ENCODE assay signal across 8 cellular contexts in the genomic region with DNA sequence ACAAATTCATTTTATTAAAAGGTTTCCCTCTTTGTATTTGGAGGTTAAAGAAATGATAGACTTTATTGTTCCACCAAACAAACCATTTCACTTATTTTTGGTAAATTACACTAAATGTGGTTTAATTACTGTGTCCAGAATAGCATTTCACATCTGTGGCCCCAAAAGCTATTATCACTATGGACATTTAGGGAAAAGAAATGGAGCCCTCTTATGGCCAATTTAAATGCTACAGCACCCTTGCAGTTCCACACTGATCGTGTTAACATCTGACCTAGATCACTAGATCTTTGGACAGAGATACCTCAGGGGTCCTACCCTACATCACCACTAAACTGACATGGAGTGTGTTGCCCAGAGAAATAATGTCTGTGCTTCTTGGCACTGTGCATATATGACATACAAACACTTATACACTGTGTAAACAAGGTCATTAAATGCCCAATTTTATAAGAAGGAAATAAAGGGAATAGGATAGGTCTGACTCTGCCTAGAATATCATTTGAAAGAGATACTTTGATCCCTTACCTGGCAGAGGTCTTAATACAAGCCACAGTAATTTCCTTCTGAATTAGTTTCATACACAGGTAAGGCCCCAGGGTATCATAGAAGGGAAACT.
DNase-seq lines count a peak whose midpoint lies in the region; ATAC-seq, FAIRE-seq and TF ChIP-seq lines count a peak whose summit lies in the region.

No MANE protein-coding gene starts in this region.

- peaks cover 5% of the 10 kb centered on the region for H3K9me1 ChIP-seq in K562 (ENCODE audit: control insufficient read depth, insufficient read depth, low read length)

- TF ChIP-seq RAD21 in K562 (CRISPR knock-in tag; conservative IDR thresholded peaks at IDR 0.05 in 1 of 2, IDR thresholded peaks at IDR 0.05 in 1 of 2): peak; percentile 68 to 69

- POLR2A ChIA-PET in BJ (lab: Charles Lee): interaction anchor here (0.6 kb wide), 1 partner anchor 300 kb away, joined by 3 read pairs; no protein-coding TSS in a partner anchor
- POLR2A ChIA-PET in K562 (lab: Yijun Ruan, JAX): no interaction called here

- FAIRE-seq in K562 (lab: Jason Lieb, UNC): peak; percentile 79

- H3K4me1 ChIP-seq in K562 (replicated peaks in 1 of 2; ENCODE audit: control insufficient read depth in 2 of 2, insufficient read depth in 2 of 2, low read length in 2 of 2) (no peaks in the 10 kb centered on the region), left lung (no peaks in the 10 kb centered on the region)

- H4K20me1 ChIP-seq in K562 (replicated peaks; ENCODE audit: control insufficient read depth, insufficient read depth, low read length): no peaks in the 10 kb centered on the region

- TF ChIP-seq POLR2A in K562 (conservative IDR thresholded peaks at IDR 0.05): no peak

- peak; percentile 68 for TF ChIP-seq CTCF in BJ (IDR thresholded peaks at IDR 0.05; ENCODE audit: insufficient read depth, low read depth, low read length)
- peak; percentile 39 to 66 (median 62); a peak in 5 of 6 replicates for TF ChIP-seq CTCF in K562 (IDR thresholded peaks at IDR 0.05 in 2 of 3, conservative IDR thresholded peaks at IDR 0.05 in 1 of 3; ENCODE audit: insufficient read depth in 2 of 3, low read depth in 1 of 3, low read length in 3 of 3)
- peak; percentile 47 to 55 for TF ChIP-seq CTCF in left lung (IDR thresholded peaks at IDR 0.05)

- no peak for DNase-seq in BJ (ENCODE audit: low read depth)
- peak; percentile 6 for DNase-seq in NCI-H460 (ENCODE audit: extremely low read depth, low read depth)
- DNase-seq in K562 (ENCODE audit: extremely low read depth in 1 of 4, low spot score in 3 of 4): peak; percentile 23 to 39 (median 30)
- DNase-seq in left lung: no peak
- DNase-seq in left colon: no peak
- no peak for DNase-seq in stimulated activated CD8-positive, alpha-beta memory T cell treated with anti-CD3 and anti-CD28 coated beads, Interleukin-4, amount 100 ng/mL, for 48 hours

- H3K4me2 ChIP-seq in K562 (ENCODE audit: insufficient read depth, low read length): no peak overlapping the region

- no TSS peak for BruUV-seq in K562 (replicated peaks; lab: Mats Ljungman, UMichigan)

- H3K36me3 ChIP-seq in BJ (ENCODE audit: control insufficient read depth, insufficient read depth, low read length) (no peaks in the 10 kb centered on the region), K562 (ENCODE audit: control insufficient read depth, insufficient read depth, low read length) (no peaks in the 10 kb centered on the region), left lung (no peaks in the 10 kb centered on the region)

- CTCF ChIA-PET in BJ (lab: Yijun Ruan, JAX) (interaction anchor here (0.6 to 4.3 kb wide), 21 partner anchors 10 to 645 kb away, joined by 3 to 37 read pairs (median 6); no protein-coding TSS in a partner anchor), K562 (lab: Yijun Ruan, JAX; ENCODE audit: low intra/inter-chr PET ratio) (interaction anchor here (1.7 to 2.1 kb wide), 2 partner anchors 639 to 642 kb away, joined by 11 to 22 read pairs; no protein-coding TSS in a partner anchor)

- H3K27me3 ChIP-seq in BJ (ENCODE audit: control insufficient read depth, insufficient read depth, low read length) (no peaks in the 10 kb centered on the region; the same call in none of the 2 replicates), K562 (ENCODE audit: control insufficient read depth in 2 of 2, insufficient read depth in 2 of 2, low read length in 2 of 2) (no peaks in the 10 kb centered on the region), left lung (no peaks in the 10 kb centered on the region)

- H2AFZ ChIP-seq in K562 (ENCODE audit: low read depth, low read length): no peak overlapping the region

- H3K4me3 ChIP-seq in BJ (ENCODE audit: low read depth, low read length): no peak overlapping the region
- no peak overlapping the region for H3K4me3 ChIP-seq in K562
- H3K4me3 ChIP-seq in left lung: no peak overlapping the region

- H3K79me2 ChIP-seq in K562 (ENCODE audit: control insufficient read depth, insufficient read depth, low read length): no peaks in the 10 kb centered on the region

- no peak overlapping the region for H3K27ac ChIP-seq in K562 (ENCODE audit: extremely low read depth, low read depth, low read length)
- H3K27ac ChIP-seq in left lung: no peak overlapping the region

- intact Hi-C loops in K562 (cut with micrococcal nuclease) (loop anchor here (2.0 to 5.0 kb wide), 2 partner anchors 279 to 639 kb away; no protein-coding TSS in a partner anchor), left lung (cut with DNase I) (no loop called here), left colon (cut with DNase I, micrococcal nuclease) (no loop called here)

- in situ Hi-C loops in K562 (cut with MboI): loop anchor here (10.0 kb wide), 1 partner anchor 647 kb away; no protein-coding TSS in a partner anchor

- TF ChIP-seq EP300 in K562 (IDR thresholded peaks at IDR 0.05; ENCODE audit: low read length): no peak

- ATAC-seq in GM19351 (IDR thresholded peaks at IDR 0.05; ENCODE audit: unreplicated experiment): peak; percentile 69
- peak; percentile 78 for ATAC-seq in K562
- peak; percentile 71 for ATAC-seq in left lung
- no peak for ATAC-seq in left colon
- ATAC-seq in GM18498 (IDR thresholded peaks at IDR 0.05; ENCODE audit: unreplicated experiment): no peak

- H3K9me3 ChIP-seq in K562 (replicated peaks; ENCODE audit: control insufficient read depth, insufficient read depth, low read depth, low read length) (no peaks in the 10 kb centered on the region), left lung (no peaks in the 10 kb centered on the region)

- no peak overlapping the region for H3K9ac ChIP-seq in K562 (ENCODE audit: insufficient read depth in 1 of 2, low read depth in 2 of 2, low read length in 2 of 2)

- 0% methylated on average over 1 of the region's 1 CpG for WGBS in K562 (ENCODE audit: insufficient coverage, low coverage, missing lambda C conversion rate)

TF ChIP-seq in K562, 482 proteins besides CTCF, POLR2A, EP300 and RAD21:
- no peak for TF ChIP-seq HMGN3 (IDR thresholded peaks at IDR 0.05; ENCODE audit: borderline replicate concordance, extremely low read depth, insufficient read length, low read depth, low read length)
- TF ChIP-seq ETS2 (tag; IDR thresholded peaks at IDR 0.05; ENCODE audit: borderline replicate concordance, poor library complexity, severe bottlenecking): no peak
- TF ChIP-seq, protein P1, sequence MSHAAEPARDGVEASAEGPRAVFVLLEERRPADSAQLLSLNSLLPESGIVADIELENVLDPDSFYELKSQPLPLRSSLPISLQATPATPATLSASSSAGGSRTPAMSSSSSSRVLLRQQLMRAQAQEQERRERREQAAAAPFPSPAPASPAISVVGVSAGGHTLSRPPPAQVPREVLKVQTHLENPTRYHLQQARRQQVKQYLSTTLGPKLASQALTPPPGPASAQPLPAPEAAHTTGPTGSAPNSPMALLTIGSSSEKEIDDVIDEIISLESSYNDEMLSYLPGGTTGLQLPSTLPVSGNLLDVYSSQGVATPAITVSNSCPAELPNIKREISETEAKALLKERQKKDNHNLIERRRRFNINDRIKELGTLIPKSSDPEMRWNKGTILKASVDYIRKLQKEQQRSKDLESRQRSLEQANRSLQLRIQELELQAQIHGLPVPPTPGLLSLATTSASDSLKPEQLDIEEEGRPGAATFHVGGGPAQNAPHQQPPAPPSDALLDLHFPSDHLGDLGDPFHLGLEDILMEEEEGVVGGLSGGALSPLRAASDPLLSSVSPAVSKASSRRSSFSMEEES (CRISPR knock-in tag; IDR thresholded peaks at IDR 0.05): no peak
- TF ChIP-seq SMC3 (conservative IDR thresholded peaks at IDR 0.05; ENCODE audit: insufficient read depth, low read depth, low read length): peak; percentile 47; the same call in 1 of the 2 replicates

Comparison
In these comparisons a context has a peak if more than half of its experiments do, and no peak if none do; other contexts are left out.
1. DNase-seq: peak in NCI-H460 (single experiment) and K562 (4 of 4); none in BJ (single experiment), left lung (0 of 2), left colon (0 of 2) and stimulated activated CD8-positive, alpha-beta memory T cell treated with anti-CD3 and anti-CD28 coated beads, Interleukin-4, amount 100 ng/mL, for 48 hours (single experiment).
2. ATAC-seq: peak in GM19351 (single experiment), K562 (single experiment) and left lung (single experiment); none in left colon (single experiment) and GM18498 (single experiment).
3. Peak in every context shown above with its lines, with median percentiles within 50 percentile points of each other: CTCF ChIP-seq.